ENCODE assay signal across 1 cellular context in the genomic region with DNA sequence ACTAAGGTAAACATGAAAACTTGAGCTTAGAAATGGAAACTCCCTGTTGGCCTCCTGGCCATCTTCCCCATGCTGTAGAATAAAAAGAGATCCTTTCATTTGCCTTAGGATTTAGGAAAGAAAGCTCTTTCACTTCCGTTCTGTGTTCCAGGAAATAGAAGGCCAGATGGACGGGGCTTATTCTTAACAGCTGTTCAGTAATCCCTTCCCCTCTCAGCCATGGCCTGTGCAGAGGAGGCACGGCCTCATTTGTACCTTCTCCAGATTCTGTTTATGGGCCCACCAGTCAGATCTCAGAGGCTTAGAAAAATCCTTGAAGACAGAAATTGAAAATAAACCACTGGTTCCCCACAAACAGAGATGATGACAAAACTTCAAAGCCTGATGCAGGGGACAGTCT.
TF ChIP-seq lines count a peak whose summit lies in the region.

No MANE protein-coding gene starts in this region.

TF ChIP-seq in SK-N-SH, 30 proteins besides CTCF, POLR2A, EP300 and RAD21 (continued from another document):
- TF ChIP-seq, protein P1, sequence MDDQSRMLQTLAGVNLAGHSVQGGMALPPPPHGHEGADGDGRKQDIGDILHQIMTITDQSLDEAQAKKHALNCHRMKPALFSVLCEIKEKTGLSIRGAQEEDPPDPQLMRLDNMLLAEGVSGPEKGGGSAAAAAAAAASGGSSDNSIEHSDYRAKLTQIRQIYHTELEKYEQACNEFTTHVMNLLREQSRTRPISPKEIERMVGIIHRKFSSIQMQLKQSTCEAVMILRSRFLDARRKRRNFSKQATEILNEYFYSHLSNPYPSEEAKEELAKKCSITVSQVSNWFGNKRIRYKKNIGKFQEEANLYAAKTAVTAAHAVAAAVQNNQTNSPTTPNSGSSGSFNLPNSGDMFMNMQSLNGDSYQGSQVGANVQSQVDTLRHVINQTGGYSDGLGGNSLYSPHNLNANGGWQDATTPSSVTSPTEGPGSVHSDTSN (IDR thresholded peaks at IDR 0.05): no peak
- TF ChIP-seq RCOR1 (IDR thresholded peaks at IDR 0.05; ENCODE audit: low read length): no peak
